8 cellular contexts compared by ENCODE assay signal in genomic region chr15:85580914-85581313, GRCh38.
A peak's percentile ranks its signal among the peaks of the same experiment; 100 is the strongest.
DNase-seq lines count a peak whose midpoint lies in the region; ATAC-seq lines count a peak whose summit lies in the region.

No MANE protein-coding gene starts in this region.

- peak; percentile 34 for ATAC-seq in HG03196 (IDR thresholded peaks at IDR 0.05; ENCODE audit: unreplicated experiment)
- ATAC-seq in left ventricle myocardium superior: peak; percentile 0

- DNase-seq in activated CD8-positive, alpha-beta memory T cell treated with anti-CD3 and anti-CD28 coated beads, Interleukin-2, amount 50 U/mL, for 4 hours: peak; percentile 40
- DNase-seq in left ventricle myocardium superior (peak; percentile 53), nucleus accumbens (lab: John Stamatoyannopoulos, UW) (no peak), NCI-H1105 treated with DMSO at 0.1 percent for 48 hours (lab: John Stamatoyannopoulos, UW) (no peak), NCI-H82 treated with DMSO at 0.1 percent for 48 hours (lab: John Stamatoyannopoulos, UW; ENCODE audit: unreplicated experiment) (no peak), NCI-H2081 (lab: John Stamatoyannopoulos, UW) (no peak)
- DNase-seq in stimulated activated CD8-positive, alpha-beta memory T cell treated with anti-CD3 and anti-CD28 coated beads, Interleukin-7, amount 100 ng/mL, for 48 hours (ENCODE audit: extremely low read depth in 1 of 2, low read depth in 1 of 2): peak; percentile 35 to 60

- intact Hi-C loops in left ventricle myocardium superior (cut with micrococcal nuclease): no loop called here

Comparison
In these comparisons a context has a peak if more than half of its experiments do, and no peak if none do; other contexts are left out.
1. DNase-seq: peak in activated CD8-positive, alpha-beta memory T cell treated with anti-CD3 and anti-CD28 coated beads, Interleukin-2, amount 50 U/mL, for 4 hours (single experiment), left ventricle myocardium superior (single experiment) and stimulated activated CD8-positive, alpha-beta memory T cell treated with anti-CD3 and anti-CD28 coated beads, Interleukin-7, amount 100 ng/mL, for 48 hours (2 of 2); none in nucleus accumbens (0 of 56), NCI-H1105 treated with DMSO at 0.1 percent for 48 hours (single experiment), NCI-H82 treated with DMSO at 0.1 percent for 48 hours (single experiment) and NCI-H2081 (0 of 2).